ENCODE assay signal across 1 cellular context in the genomic region with DNA sequence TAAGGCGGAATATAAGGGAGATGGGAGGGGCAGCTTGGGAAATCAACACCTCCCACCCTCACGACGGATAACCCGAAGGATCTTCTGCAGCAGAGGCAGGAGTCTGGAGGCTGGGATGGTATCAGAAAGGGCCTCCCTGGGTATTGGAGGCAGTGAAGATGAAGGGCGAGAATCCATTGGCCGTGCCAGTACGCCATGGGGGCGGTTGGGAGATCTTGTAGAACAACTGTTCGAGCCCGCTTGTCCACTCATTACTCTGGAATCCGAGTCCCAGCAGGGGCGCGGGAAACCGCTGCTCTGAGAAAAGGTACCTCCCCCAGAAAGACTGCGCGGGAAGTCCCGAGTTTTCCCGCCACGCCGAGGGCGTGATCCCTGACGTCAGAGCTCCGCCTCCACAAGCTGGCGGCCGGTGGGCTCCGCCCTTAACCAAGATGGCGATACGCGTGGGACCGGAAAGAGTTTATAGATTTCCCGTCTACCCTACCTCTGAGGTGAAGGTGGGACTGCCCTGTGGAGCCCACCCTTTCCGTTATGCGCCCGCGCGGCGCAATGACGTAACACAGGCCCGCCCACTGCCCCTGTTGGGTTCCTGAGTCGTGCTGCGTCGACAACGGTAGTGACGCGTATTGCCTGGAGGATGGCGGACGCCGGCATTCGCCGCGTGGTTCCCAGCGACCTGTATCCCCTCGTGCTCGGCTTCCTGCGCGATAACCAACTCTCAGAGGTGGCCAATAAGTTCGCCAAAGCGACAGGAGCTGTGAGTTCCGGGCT.
TF ChIP-seq lines count a peak whose summit lies in the region.

A gene (plus strand): TSS at position 616 of the 771 bp plus-strand sequence. CDS start 22 bp downstream, at position 638.

TF ChIP-seq in HepG2, 621 proteins besides CTCF, POLR2A, EP300 and RAD21 (continued from another document):
- peak; percentile 89 for TF ChIP-seq ZNF143 (CRISPR knock-in tag; IDR thresholded peaks at IDR 0.05)
- TF ChIP-seq, protein P1, sequence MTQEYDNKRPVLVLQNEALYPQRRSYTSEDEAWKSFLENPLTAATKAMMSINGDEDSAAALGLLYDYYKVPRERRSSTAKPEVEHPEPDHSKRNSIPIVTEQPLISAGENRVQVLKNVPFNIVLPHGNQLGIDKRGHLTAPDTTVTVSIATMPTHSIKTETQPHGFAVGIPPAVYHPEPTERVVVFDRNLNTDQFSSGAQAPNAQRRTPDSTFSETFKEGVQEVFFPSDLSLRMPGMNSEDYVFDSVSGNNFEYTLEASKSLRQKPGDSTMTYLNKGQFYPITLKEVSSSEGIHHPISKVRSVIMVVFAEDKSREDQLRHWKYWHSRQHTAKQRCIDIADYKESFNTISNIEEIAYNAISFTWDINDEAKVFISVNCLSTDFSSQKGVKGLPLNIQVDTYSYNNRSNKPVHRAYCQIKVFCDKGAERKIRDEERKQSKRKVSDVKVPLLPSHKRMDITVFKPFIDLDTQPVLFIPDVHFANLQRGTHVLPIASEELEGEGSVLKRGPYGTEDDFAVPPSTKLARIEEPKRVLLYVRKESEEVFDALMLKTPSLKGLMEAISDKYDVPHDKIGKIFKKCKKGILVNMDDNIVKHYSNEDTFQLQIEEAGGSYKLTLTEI (CRISPR knock-in tag; conservative IDR thresholded peaks at IDR 0.05), result no peak
- TF ChIP-seq ZNF782 (CRISPR knock-in tag; IDR thresholded peaks at IDR 0.05; ENCODE audit: borderline replicate concordance), result no peak
- no peak for TF ChIP-seq SMARCE1 (IDR thresholded peaks at IDR 0.05; ENCODE audit: borderline replicate concordance)
- peak; percentile 95; the same call in 1 of the 2 replicates for TF ChIP-seq POLR2AphosphoS2 (IDR thresholded peaks at IDR 0.05; ENCODE audit: low read depth, low read length)
- TF ChIP-seq KLF11 (CRISPR knock-in tag; IDR thresholded peaks at IDR 0.05), result peak; percentile 99; the same call in 1 of the 2 replicates
- peak; percentile 52; the same call in 1 of the 2 replicates for TF ChIP-seq MEIS2 (CRISPR knock-in tag; IDR thresholded peaks at IDR 0.05)
- peak; percentile 70; the same call in 1 of the 2 replicates for TF ChIP-seq HOXA9 (CRISPR knock-in tag; IDR thresholded peaks at IDR 0.05; ENCODE audit: borderline replicate concordance)
- TF ChIP-seq, protein P2, sequence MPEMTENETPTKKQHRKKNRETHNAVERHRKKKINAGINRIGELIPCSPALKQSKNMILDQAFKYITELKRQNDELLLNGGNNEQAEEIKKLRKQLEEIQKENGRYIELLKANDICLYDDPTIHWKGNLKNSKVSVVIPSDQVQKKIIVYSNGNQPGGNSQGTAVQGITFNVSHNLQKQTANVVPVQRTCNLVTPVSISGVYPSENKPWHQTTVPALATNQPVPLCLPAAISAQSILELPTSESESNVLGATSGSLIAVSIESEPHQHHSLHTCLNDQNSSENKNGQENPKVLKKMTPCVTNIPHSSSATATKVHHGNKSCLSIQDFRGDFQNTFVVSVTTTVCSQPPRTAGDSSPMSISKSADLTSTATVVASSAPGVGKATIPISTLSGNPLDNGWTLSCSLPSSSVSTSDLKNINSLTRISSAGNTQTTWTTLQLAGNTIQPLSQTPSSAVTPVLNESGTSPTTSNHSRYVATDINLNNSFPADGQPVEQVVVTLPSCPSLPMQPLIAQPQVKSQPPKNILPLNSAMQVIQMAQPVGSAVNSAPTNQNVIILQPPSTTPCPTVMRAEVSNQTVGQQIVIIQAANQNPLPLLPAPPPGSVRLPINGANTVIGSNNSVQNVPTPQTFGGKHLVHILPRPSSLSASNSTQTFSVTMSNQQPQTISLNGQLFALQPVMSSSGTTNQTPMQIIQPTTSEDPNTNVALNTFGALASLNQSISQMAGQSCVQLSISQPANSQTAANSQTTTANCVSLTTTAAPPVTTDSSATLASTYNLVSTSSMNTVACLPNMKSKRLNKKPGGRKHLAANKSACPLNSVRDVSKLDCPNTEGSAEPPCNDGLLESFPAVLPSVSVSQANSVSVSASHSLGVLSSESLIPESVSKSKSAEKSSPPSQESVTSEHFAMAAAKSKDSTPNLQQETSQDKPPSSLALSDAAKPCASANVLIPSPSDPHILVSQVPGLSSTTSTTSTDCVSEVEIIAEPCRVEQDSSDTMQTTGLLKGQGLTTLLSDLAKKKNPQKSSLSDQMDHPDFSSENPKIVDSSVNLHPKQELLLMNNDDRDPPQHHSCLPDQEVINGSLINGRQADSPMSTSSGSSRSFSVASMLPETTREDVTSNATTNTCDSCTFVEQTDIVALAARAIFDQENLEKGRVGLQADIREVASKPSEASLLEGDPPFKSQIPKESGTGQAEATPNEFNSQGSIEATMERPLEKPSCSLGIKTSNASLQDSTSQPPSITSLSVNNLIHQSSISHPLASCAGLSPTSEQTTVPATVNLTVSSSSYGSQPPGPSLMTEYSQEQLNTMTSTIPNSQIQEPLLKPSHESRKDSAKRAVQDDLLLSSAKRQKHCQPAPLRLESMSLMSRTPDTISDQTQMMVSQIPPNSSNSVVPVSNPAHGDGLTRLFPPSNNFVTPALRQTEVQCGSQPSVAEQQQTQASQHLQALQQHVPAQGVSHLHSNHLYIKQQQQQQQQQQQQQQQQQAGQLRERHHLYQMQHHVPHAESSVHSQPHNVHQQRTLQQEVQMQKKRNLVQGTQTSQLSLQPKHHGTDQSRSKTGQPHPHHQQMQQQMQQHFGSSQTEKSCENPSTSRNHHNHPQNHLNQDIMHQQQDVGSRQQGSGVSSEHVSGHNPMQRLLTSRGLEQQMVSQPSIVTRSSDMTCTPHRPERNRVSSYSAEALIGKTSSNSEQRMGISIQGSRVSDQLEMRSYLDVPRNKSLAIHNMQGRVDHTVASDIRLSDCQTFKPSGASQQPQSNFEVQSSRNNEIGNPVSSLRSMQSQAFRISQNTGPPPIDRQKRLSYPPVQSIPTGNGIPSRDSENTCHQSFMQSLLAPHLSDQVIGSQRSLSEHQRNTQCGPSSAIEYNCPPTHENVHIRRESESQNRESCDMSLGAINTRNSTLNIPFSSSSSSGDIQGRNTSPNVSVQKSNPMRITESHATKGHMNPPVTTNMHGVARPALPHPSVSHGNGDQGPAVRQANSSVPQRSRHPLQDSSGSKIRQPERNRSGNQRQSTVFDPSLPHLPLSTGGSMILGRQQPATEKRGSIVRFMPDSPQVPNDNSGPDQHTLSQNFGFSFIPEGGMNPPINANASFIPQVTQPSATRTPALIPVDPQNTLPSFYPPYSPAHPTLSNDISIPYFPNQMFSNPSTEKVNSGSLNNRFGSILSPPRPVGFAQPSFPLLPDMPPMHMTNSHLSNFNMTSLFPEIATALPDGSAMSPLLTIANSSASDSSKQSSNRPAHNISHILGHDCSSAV (CRISPR knock-in tag; IDR thresholded peaks at IDR 0.05; ENCODE audit: borderline replicate concordance), result no peak
- TF ChIP-seq ELF3 (CRISPR knock-in tag; IDR thresholded peaks at IDR 0.05), result peak; percentile 69
- TF ChIP-seq ZNF780A (CRISPR knock-in tag; IDR thresholded peaks at IDR 0.05), result peak; percentile 77; the same call in 1 of the 2 replicates
